Comparison of ENCODE assay signal across 8 cellular contexts in the genomic region with DNA sequence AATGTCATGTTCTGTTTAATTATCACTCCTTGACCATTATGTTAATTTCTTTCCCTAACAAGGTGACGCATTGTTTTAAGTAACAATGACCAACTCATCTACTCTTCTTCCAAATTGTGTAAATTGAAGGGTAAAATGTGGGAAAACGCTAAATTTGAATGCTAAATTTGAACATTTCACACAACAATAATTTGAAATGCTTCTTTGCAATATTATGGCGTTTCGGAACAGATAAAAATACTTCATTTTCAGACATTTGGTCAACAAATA. TPM values are rescaled to one million over a fixed set of nuclear protein-coding genes. Genes with fewer than 3 reads are reported as not detected.
A peak's percentile ranks its signal among the peaks of the same experiment; 100 is the strongest.
DNase-seq lines count a peak whose midpoint lies in the region; ATAC-seq and TF ChIP-seq lines count a peak whose summit lies in the region.

No MANE protein-coding gene starts in this region.

- CTCF ChIA-PET in SK-N-SH (lab: Yijun Ruan, JAX), result interaction anchor here (0.7 kb wide), 1 partner anchor 130 kb away, joined by 3 read pairs; no protein-coding TSS in a partner anchor

- H3K27ac Mint-ChIP-seq in activated naive CD4-positive, alpha-beta T cell treated with anti-CD3 and anti-CD28 coated beads, Interleukin-2, amount 50 U/mL, for 72 hours, result peak overlapping the region; percentile 83 to 86
- peak overlapping the region; percentile 90 to 96 (median 94) for H3K27ac Mint-ChIP-seq in immature natural killer cell

- no peak for TF ChIP-seq CTCF in SK-N-SH (IDR thresholded peaks at IDR 0.05)

- TF ChIP-seq EP300 in SK-N-SH (IDR thresholded peaks at IDR 0.05; ENCODE audit: borderline replicate concordance in 1 of 2, low read depth in 1 of 2, low read length in 1 of 2), result no peak

- H2AFZ ChIP-seq in SK-N-SH (ENCODE audit: low read depth), result peak overlapping the region; percentile 96

- peak overlapping the region; percentile 85 to 95 (median 92) for H3K4me3 Mint-ChIP-seq in immature natural killer cell

- H3K27me3 Mint-ChIP-seq in immature natural killer cell (ENCODE audit: low read depth in 3 of 3), result peaks cover 7 to 17% (median 9%) of the 10 kb centered on the region in 3 donors

- H3K9me3 Mint-ChIP-seq in activated naive CD4-positive, alpha-beta T cell treated with anti-CD3 and anti-CD28 coated beads, Interleukin-2, amount 50 U/mL, for 72 hours, result no peaks in the 10 kb centered on the region
- H3K9me3 Mint-ChIP-seq in immature natural killer cell, result no peaks in the 10 kb centered on the region

- H3K4me1 ChIP-seq in SK-N-SH (ENCODE audit: control insufficient read depth in 1 of 2, insufficient read depth in 2 of 2, low read depth in 1 of 2, low read length in 1 of 2), result peaks cover 0 to 6% of the 10 kb centered on the region in 2 experiments; a peak in 2 of 4 replicates

- no peaks in the 10 kb centered on the region for H3K9me3 ChIP-seq in SK-N-SH

- peak overlapping the region; percentile 76 to 90 for H3K4me3 ChIP-seq in SK-N-SH (ENCODE audit: low read depth in 2 of 2, low read length in 1 of 2)

- peaks cover 8% of the 10 kb centered on the region for H3F3A ChIP-seq in SK-N-SH (replicated peaks; ENCODE audit: insufficient read depth)

- no peaks in the 10 kb centered on the region for H3K9me2 ChIP-seq in SK-N-SH

- peak overlapping the region; percentile 90 for H3K9ac ChIP-seq in SK-N-SH

- peak overlapping the region; percentile 75 for H3K4me2 ChIP-seq in SK-N-SH

- TF ChIP-seq RAD21 in SK-N-SH (IDR thresholded peaks at IDR 0.05; ENCODE audit: low read length), result no peak

- H3K36me3 ChIP-seq in SK-N-SH (replicated peaks in 1 of 2; ENCODE audit: control insufficient read depth in 1 of 2, insufficient read depth in 2 of 2, low read length in 1 of 2), result no peaks in the 10 kb centered on the region

- peak overlapping the region; percentile 94 to 95; a peak in 3 of 4 replicates for H3K27ac ChIP-seq in SK-N-SH (ENCODE audit: low read depth in 2 of 2, low read length in 1 of 2)
- H3K27ac ChIP-seq in substantia nigra (ENCODE audit: low read depth, low read length, poor library complexity, severe bottlenecking), result peak overlapping the region; percentile 99

- H3K27me3 ChIP-seq in SK-N-SH (ENCODE audit: insufficient read depth), result no peaks in the 10 kb centered on the region

- H3K4me1 Mint-ChIP-seq in immature natural killer cell, result peaks cover 14% of the 10 kb centered on the region in 2 donors

- POLR2A ChIA-PET in SK-N-SH (lab: Yijun Ruan, JAX), result no interaction called here

- H3K36me3 Mint-ChIP-seq in activated naive CD4-positive, alpha-beta T cell treated with anti-CD3 and anti-CD28 coated beads, Interleukin-2, amount 50 U/mL, for 72 hours, result peaks cover 0 to under 1% of the 10 kb centered on the region in 2 donors
- no peaks in the 10 kb centered on the region for H3K36me3 Mint-ChIP-seq in immature natural killer cell

- 7% methylated on average over 4 of the region's 4 CpGs for WGBS in SK-N-SH (ENCODE audit: low lambda C conversion rate)

- DNase-seq in SK-N-SH (no peak), immature natural killer cell (no peak), substantia nigra (lab: John Stamatoyannopoulos, UW) (no peak), GM19240 (ENCODE audit: insufficient read length, low spot score) (no peak), NCI-H2107 treated with DMSO at 0.1 percent for 48 hours (lab: John Stamatoyannopoulos, UW; ENCODE audit: unreplicated experiment) (no peak), NCI-H82 (lab: John Stamatoyannopoulos, UW) (no peak)
- DNase-seq in activated naive CD4-positive, alpha-beta T cell treated with anti-CD3 and anti-CD28 coated beads, Interleukin-2, amount 50 U/mL, for 72 hours (ENCODE audit: low spot score in 2 of 2), result no peak

- ATAC-seq in SK-N-SH treated with all-trans-retinoic acid at 6 μM for 48 hours, result no peak
- no peak for ATAC-seq in activated naive CD4-positive, alpha-beta T cell treated with anti-CD3 and anti-CD28 coated beads, Interleukin-2, amount 50 U/mL, for 72 hours

- H3K79me2 ChIP-seq in SK-N-SH (ENCODE audit: insufficient read depth), result no peaks in the 10 kb centered on the region

- H4K20me1 ChIP-seq in SK-N-SH (ENCODE audit: insufficient read depth), result no peaks in the 10 kb centered on the region

TF ChIP-seq in SK-N-SH, 30 proteins besides CTCF, POLR2A, EP300 and RAD21:
- no peak for TF ChIP-seq MXI1 (IDR thresholded peaks at IDR 0.05; ENCODE audit: low read depth, low read length)
- TF ChIP-seq FOSL2 (IDR thresholded peaks at IDR 0.05; ENCODE audit: borderline replicate concordance, low read depth), result no peak
- 0 out of 2 replicates have a peak, but pooled peaks have one; percentile 13 for TF ChIP-seq YY1 (IDR thresholded peaks at IDR 0.05; ENCODE audit: low read depth)
- TF ChIP-seq, protein P1, sequence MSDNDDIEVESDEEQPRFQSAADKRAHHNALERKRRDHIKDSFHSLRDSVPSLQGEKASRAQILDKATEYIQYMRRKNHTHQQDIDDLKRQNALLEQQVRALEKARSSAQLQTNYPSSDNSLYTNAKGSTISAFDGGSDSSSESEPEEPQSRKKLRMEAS (IDR thresholded peaks at IDR 0.05; ENCODE audit: low read depth), result no peak
- TF ChIP-seq RFX5 (IDR thresholded peaks at IDR 0.05; ENCODE audit: low read length), result no peak

TF ChIP-seq in SK-N-SH treated with all-trans-retinoic acid at 6 μM for 48 hours, 23 proteins besides CTCF, POLR2A, EP300 and RAD21 (continues in another document):
- TF ChIP-seq, protein P2, sequence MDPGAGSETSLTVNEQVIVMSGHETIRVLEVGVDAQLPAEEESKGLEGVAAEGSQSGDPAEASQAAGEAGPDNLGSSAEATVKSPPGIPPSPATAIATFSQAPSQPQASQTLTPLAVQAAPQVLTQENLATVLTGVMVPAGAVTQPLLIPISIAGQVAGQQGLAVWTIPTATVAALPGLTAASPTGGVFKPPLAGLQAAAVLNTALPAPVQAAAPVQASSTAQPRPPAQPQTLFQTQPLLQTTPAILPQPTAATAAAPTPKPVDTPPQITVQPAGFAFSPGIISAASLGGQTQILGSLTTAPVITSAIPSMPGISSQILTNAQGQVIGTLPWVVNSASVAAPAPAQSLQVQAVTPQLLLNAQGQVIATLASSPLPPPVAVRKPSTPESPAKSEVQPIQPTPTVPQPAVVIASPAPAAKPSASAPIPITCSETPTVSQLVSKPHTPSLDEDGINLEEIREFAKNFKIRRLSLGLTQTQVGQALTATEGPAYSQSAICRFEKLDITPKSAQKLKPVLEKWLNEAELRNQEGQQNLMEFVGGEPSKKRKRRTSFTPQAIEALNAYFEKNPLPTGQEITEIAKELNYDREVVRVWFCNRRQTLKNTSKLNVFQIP (CRISPR knock-in tag; IDR thresholded peaks at IDR 0.05; ENCODE audit: borderline replicate concordance, low read depth), result no peak
- no peak for TF ChIP-seq ZNF565 (CRISPR knock-in tag; conservative IDR thresholded peaks at IDR 0.05; ENCODE audit: low read depth)
- TF ChIP-seq ZFP3 (CRISPR knock-in tag; IDR thresholded peaks at IDR 0.05), result no peak
- TF ChIP-seq ZNF70 (CRISPR knock-in tag; IDR thresholded peaks at IDR 0.05), result no peak
- no peak for TF ChIP-seq OSR1 (CRISPR knock-in tag; IDR thresholded peaks at IDR 0.05)
- TF ChIP-seq, protein P3, sequence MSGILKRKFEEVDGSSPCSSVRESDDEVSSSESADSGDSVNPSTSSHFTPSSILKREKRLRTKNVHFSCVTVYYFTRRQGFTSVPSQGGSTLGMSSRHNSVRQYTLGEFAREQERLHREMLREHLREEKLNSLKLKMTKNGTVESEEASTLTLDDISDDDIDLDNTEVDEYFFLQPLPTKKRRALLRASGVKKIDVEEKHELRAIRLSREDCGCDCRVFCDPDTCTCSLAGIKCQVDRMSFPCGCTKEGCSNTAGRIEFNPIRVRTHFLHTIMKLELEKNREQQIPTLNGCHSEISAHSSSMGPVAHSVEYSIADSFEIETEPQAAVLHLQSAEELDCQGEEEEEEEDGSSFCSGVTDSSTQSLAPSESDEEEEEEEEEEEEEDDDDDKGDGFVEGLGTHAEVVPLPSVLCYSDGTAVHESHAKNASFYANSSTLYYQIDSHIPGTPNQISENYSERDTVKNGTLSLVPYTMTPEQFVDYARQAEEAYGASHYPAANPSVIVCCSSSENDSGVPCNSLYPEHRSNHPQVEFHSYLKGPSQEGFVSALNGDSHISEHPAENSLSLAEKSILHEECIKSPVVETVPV (CRISPR knock-in tag; IDR thresholded peaks at IDR 0.05), result no peak
- TF ChIP-seq, protein P4, sequence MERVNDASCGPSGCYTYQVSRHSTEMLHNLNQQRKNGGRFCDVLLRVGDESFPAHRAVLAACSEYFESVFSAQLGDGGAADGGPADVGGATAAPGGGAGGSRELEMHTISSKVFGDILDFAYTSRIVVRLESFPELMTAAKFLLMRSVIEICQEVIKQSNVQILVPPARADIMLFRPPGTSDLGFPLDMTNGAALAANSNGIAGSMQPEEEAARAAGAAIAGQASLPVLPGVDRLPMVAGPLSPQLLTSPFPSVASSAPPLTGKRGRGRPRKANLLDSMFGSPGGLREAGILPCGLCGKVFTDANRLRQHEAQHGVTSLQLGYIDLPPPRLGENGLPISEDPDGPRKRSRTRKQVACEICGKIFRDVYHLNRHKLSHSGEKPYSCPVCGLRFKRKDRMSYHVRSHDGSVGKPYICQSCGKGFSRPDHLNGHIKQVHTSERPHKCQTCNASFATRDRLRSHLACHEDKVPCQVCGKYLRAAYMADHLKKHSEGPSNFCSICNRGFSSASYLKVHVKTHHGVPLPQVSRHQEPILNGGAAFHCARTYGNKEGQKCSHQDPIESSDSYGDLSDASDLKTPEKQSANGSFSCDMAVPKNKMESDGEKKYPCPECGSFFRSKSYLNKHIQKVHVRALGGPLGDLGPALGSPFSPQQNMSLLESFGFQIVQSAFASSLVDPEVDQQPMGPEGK (CRISPR knock-in tag; IDR thresholded peaks at IDR 0.05; ENCODE audit: borderline replicate concordance), result no peak

RNA-seq across cellular contexts. Expression of a gene that starts 29.2 kb away (rescaled TPM):
- polyA plus RNA-seq in SK-N-SH (2012; rRNA removed), result 8.0 and 9.7 TPM in 2 replicates
- 7.1 and 8.4 TPM in 2 replicates for polyA plus RNA-seq in SK-N-SH (2012; cell fraction: cytosol; rRNA removed)
- polyA plus RNA-seq in SK-N-SH (2012; cell fraction: nucleus; rRNA removed), result 14.7 and 25.2 TPM in 2 replicates
- 10 to 100 TPM; 65.7 to 69.1 TPM for total RNA-seq in activated naive CD4-positive, alpha-beta T cell treated with anti-CD3 and anti-CD28 coated beads, Interleukin-2, amount 50 U/mL, for 72 hours
- polyA plus RNA-seq in immature natural killer cell, result 10 to 100 TPM in 1 of 3 donors, 1 to 10 TPM in 2; 5.3 to 24.6 (median 5.6) TPM
